Comparison of ENCODE assay signal across 15 cellular contexts in the genomic region with DNA sequence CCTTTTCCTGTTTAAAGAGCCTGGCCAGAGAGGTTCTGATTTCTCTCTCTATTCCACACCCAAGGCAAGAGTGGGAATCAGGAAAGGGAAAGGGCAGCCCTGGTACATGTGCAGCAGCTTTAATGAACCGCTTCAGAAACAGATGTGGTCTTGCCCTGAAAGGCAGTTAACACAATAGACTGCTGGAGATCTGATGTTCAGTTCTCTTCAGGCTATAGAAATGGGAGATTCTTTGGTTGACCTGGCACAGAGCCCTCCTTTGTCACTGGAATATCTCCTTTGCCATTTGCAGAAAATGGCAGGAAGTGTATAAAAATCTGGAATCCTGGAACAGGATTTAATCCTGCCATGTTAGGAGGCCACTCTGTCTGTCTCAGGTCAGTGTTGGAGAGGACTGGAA.
"Had no signal": no experiment of that assay in that cellular context is flagged by ENCODE, and none has a peak within 500 bp of the region (broad histone marks: within the 10 kb centered on the region; RNA-seq: fewer than 3 reads in every experiment).

No MANE protein-coding gene starts in this region.

- H3K27ac Mint-ChIP-seq: activated naive CD4-positive, alpha-beta T cell treated with anti-CD3 and anti-CD28 coated beads, Interleukin-2, amount 50 U/mL, for 72 hours; stimulated activated memory B cell treated with anti-CD40 and anti-IgM and Interleukin-4, amounts not matched to agents 10 μg/mL and 1 μg/mL and 100 μg/mL, for 72 hours; T-helper 2 cell treated with Interferon-gamma antibody and Interleukin-4, amounts not matched to agents 5 μg/mL and 100 μg/mL, for 36 hours had no signal

- H3K27me3 Mint-ChIP-seq: stimulated activated memory B cell treated with anti-CD40 and anti-IgM and Interleukin-4, amounts not matched to agents 10 μg/mL and 1 μg/mL and 100 μg/mL, for 72 hours had no signal

- H3K9me3 ChIP-seq: esophagus squamous epithelium, lower lobe of right lung, ovary, sigmoid colon, thoracic aorta, upper lobe of right lung had no signal

- H3K9me3 Mint-ChIP-seq: activated naive CD4-positive, alpha-beta T cell treated with anti-CD3 and anti-CD28 coated beads, Interleukin-2, amount 50 U/mL, for 72 hours; stimulated activated memory B cell treated with anti-CD40 and anti-IgM and Interleukin-4, amounts not matched to agents 10 μg/mL and 1 μg/mL and 100 μg/mL, for 72 hours; T-helper 2 cell treated with Interferon-gamma antibody and Interleukin-4, amounts not matched to agents 5 μg/mL and 100 μg/mL, for 36 hours had no signal

- H3K27me3 ChIP-seq: ovary, upper lobe of right lung had no signal

- DNase-seq: activated CD4-positive, alpha-beta T cell treated with anti-CD3 and anti-CD28 coated beads, Interleukin-2, amount 50 U/mL, for 4 hours; activated gamma-delta T cell treated with Interleukin-2 at 50 U/mL for 16 hours; effector CD8-positive, alpha-beta T cell; esophagus squamous epithelium; hippocampal formation; left cardiac atrium; lower lobe of right lung; ovary; sigmoid colon; stimulated activated CD4-positive, alpha-beta T cell treated with anti-CD3 and anti-CD28 coated beads, Interleukin-4, amount 100 ng/mL, for 4 hours; upper lobe of right lung had no signal

- ATAC-seq: activated naive CD4-positive, alpha-beta T cell treated with anti-CD3 and anti-CD28 coated beads, Interleukin-2, amount 50 U/mL, for 72 hours; left cardiac atrium; lower lobe of right lung; stimulated activated memory B cell treated with anti-CD40 and anti-IgM and Interleukin-4, amounts not matched to agents 10 μg/mL and 1 μg/mL and 100 μg/mL, for 72 hours; upper lobe of right lung had no signal

- H3K27ac ChIP-seq: esophagus squamous epithelium, lower lobe of right lung, ovary, sigmoid colon, thoracic aorta, upper lobe of right lung had no signal

- H3K4me3 Mint-ChIP-seq: stimulated activated memory B cell treated with anti-CD40 and anti-IgM and Interleukin-4, amounts not matched to agents 10 μg/mL and 1 μg/mL and 100 μg/mL, for 72 hours; T-helper 2 cell treated with Interferon-gamma antibody and Interleukin-4, amounts not matched to agents 5 μg/mL and 100 μg/mL, for 36 hours had no signal

- H3K36me3 Mint-ChIP-seq: activated naive CD4-positive, alpha-beta T cell treated with anti-CD3 and anti-CD28 coated beads, Interleukin-2, amount 50 U/mL, for 72 hours; stimulated activated memory B cell treated with anti-CD40 and anti-IgM and Interleukin-4, amounts not matched to agents 10 μg/mL and 1 μg/mL and 100 μg/mL, for 72 hours had no signal
